In the genomic region with DNA sequence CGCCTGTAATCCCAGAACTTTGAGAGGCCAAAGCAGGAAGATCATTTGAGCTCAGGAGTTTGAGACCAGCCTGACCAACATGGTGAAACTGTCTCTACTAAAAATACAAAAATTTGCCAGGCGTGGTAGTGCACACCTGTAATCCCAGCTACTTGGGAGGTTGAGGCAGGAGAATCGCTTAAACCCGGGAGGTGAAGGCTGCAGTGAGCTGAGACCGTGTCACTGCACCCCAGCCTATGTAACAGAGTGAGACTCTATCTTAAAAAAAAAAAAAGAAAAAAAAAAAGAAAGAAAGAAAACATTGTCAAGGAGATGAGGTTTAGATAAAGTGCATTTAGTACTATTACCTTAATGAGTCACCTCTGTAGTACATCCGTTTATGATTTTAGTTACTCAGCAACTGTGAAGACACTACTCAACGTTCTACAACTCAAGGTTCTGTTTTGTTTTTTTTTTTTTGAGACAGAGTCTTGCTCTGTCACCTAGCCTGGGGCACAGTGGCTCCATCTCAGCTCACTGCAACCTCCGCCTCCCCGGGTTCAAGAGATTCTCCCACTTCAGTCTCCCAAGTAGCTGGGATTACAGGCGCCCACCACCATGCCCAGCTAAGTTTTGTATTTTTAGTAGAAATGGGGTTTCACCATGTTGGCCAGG, we compare ENCODE assay signal across 8 cellular contexts. TPM values are rescaled to one million over a fixed set of nuclear protein-coding genes. Genes with fewer than 3 reads are reported as not detected.
A peak's percentile ranks its signal among the peaks of the same experiment; 100 is the strongest.
DNase-seq lines count a peak whose midpoint lies in the region; ATAC-seq, FAIRE-seq and TF ChIP-seq lines count a peak whose summit lies in the region.
"Not testable (repeated sequence)": the region's sequence is repeated elsewhere in the genome, so short reads cannot be mapped to it uniquely, and the experiment has no call there.

No MANE protein-coding gene starts in this region.

- FAIRE-seq in H54 (lab: Jason Lieb, UNC) = not testable (repeated sequence)

- peak; percentile 72 for ATAC-seq in activated naive CD8-positive, alpha-beta T cell treated with anti-CD3 and anti-CD28 coated beads, Interleukin-2, amount 10 ng/mL, durations not matched to agents 7 days and 5 days (ENCODE audit: low read depth)
- peak; percentile 85 for ATAC-seq in effector memory CD8-positive, alpha-beta T cell (replicated peaks)

- peak overlapping the region; percentile 23 for H3K4me3 Mint-ChIP-seq in activated CD4-positive, alpha-beta T cell treated with anti-CD3 and anti-CD28 coated beads, Interleukin-2, amount 10 ng/mL, durations not matched to agents 24 days and 14 days
- peak overlapping the region; percentile 48 for H3K4me3 Mint-ChIP-seq in activated naive CD8-positive, alpha-beta T cell treated with anti-CD3 and anti-CD28 coated beads, Interleukin-2, amount 10 ng/mL, durations not matched to agents 7 days and 5 days
- peak overlapping the region; percentile 72 to 74 for H3K4me3 Mint-ChIP-seq in effector memory CD8-positive, alpha-beta T cell

- intact Hi-C loops in activated CD4-positive, alpha-beta T cell treated with anti-CD3 and anti-CD28 coated beads, Interleukin-2, amount 10 ng/mL, durations not matched to agents 24 days and 14 days (cut with micrococcal nuclease) = loop anchor here (5.0 kb wide), 1 partner anchor 45 kb away; no protein-coding TSS in a partner anchor

- not testable (repeated sequence) for H3K4me3 ChIP-seq in kidney epithelial cell (ENCODE audit: low read depth, low read length)

- H3K27ac Mint-ChIP-seq in activated CD4-positive, alpha-beta T cell treated with anti-CD3 and anti-CD28 coated beads, Interleukin-2, amount 10 ng/mL, durations not matched to agents 24 days and 14 days = peak overlapping the region; percentile 79
- H3K27ac Mint-ChIP-seq in activated naive CD8-positive, alpha-beta T cell treated with anti-CD3 and anti-CD28 coated beads, Interleukin-2, amount 10 ng/mL, durations not matched to agents 7 days and 5 days = not testable (repeated sequence)
- peak overlapping the region; percentile 86 to 91 for H3K27ac Mint-ChIP-seq in effector memory CD8-positive, alpha-beta T cell

- H3K27me3 Mint-ChIP-seq in activated CD4-positive, alpha-beta T cell treated with anti-CD3 and anti-CD28 coated beads, Interleukin-2, amount 10 ng/mL, durations not matched to agents 24 days and 14 days; activated naive CD8-positive, alpha-beta T cell treated with anti-CD3 and anti-CD28 coated beads, Interleukin-2, amount 10 ng/mL, durations not matched to agents 7 days and 5 days; effector memory CD8-positive, alpha-beta T cell: not testable (repeated sequence)

- not testable (repeated sequence) for H3K9me3 Mint-ChIP-seq in activated CD4-positive, alpha-beta T cell treated with anti-CD3 and anti-CD28 coated beads, Interleukin-2, amount 10 ng/mL, durations not matched to agents 24 days and 14 days; activated naive CD8-positive, alpha-beta T cell treated with anti-CD3 and anti-CD28 coated beads, Interleukin-2, amount 10 ng/mL, durations not matched to agents 7 days and 5 days; effector memory CD8-positive, alpha-beta T cell

- TF ChIP-seq CTCF in kidney epithelial cell (IDR thresholded peaks at IDR 0.05; ENCODE audit: insufficient read depth, low read length, poor library complexity, severe bottlenecking) = not testable (repeated sequence)

- peak; percentile 85 for DNase-seq in A172 (ENCODE audit: low spot score)
- peak; percentile 81 for DNase-seq in H54 (ENCODE audit: insufficient read length, low spot score)
- peak; percentile 87 for DNase-seq in RPMI7951 (ENCODE audit: low read depth)
- DNase-seq in activated CD4-positive, alpha-beta T cell treated with anti-CD3 and anti-CD28 coated beads, Interleukin-2, amount 10 ng/mL, durations not matched to agents 24 days and 14 days = peak; percentile 78
- DNase-seq in activated naive CD8-positive, alpha-beta T cell treated with anti-CD3 and anti-CD28 coated beads, Interleukin-2, amount 10 ng/mL, durations not matched to agents 7 days and 5 days = not testable (repeated sequence)
- peak in 1 of 3 experiments; percentile 19 for DNase-seq in effector memory CD8-positive, alpha-beta T cell
- DNase-seq in kidney epithelial cell (ENCODE audit: low read depth) = peak; percentile 34
- DNase-seq in renal cortical epithelial cell (ENCODE audit: low read depth) = peak; percentile 64

- H3K36me3 ChIP-seq in kidney epithelial cell (ENCODE audit: control insufficient read depth, insufficient read depth, low read length) = not testable (repeated sequence)

- not testable (repeated sequence) for TF ChIP-seq POLR2A in H54 (IDR thresholded peaks at IDR 0.05; ENCODE audit: low read depth, low read length)

- peaks cover 47% of the 10 kb centered on the region for H3K36me3 Mint-ChIP-seq in activated CD4-positive, alpha-beta T cell treated with anti-CD3 and anti-CD28 coated beads, Interleukin-2, amount 10 ng/mL, durations not matched to agents 24 days and 14 days (ENCODE audit: low read depth)
- H3K36me3 Mint-ChIP-seq in activated naive CD8-positive, alpha-beta T cell treated with anti-CD3 and anti-CD28 coated beads, Interleukin-2, amount 10 ng/mL, durations not matched to agents 7 days and 5 days = peaks cover 35% of the 10 kb centered on the region
- peaks cover 45% of the 10 kb centered on the region for H3K36me3 Mint-ChIP-seq in effector memory CD8-positive, alpha-beta T cell (ENCODE audit: insufficient read depth)

- not testable (repeated sequence) for H3K27me3 ChIP-seq in kidney epithelial cell (ENCODE audit: control insufficient read depth, insufficient read depth, low read length)

- POLR2A ChIA-PET in activated naive CD8-positive, alpha-beta T cell treated with anti-CD3 and anti-CD28 coated beads, Interleukin-2, amount 10 ng/mL, durations not matched to agents 7 days and 5 days (lab: Charles Lee) = interaction anchor here (0.9 to 1.6 kb wide), 3 partner anchors 11 to 46 kb away, joined by 4 read pairs; no protein-coding TSS in a partner anchor

- peaks cover 33% of the 10 kb centered on the region for H3K4me1 Mint-ChIP-seq in activated CD4-positive, alpha-beta T cell treated with anti-CD3 and anti-CD28 coated beads, Interleukin-2, amount 10 ng/mL, durations not matched to agents 24 days and 14 days
- peaks cover 26% of the 10 kb centered on the region for H3K4me1 Mint-ChIP-seq in activated naive CD8-positive, alpha-beta T cell treated with anti-CD3 and anti-CD28 coated beads, Interleukin-2, amount 10 ng/mL, durations not matched to agents 7 days and 5 days
- peaks cover 33% of the 10 kb centered on the region in 2 donors for H3K4me1 Mint-ChIP-seq in effector memory CD8-positive, alpha-beta T cell (ENCODE audit: low read depth in 2 of 2)

RNA-seq across cellular contexts. Expression of a gene that starts 49.3 kb away (rescaled TPM):
- 207 and 208 TPM in 2 replicates for total RNA-seq in A172 (2014; rRNA removed; shearing (Covaris generic))
- 78.6 and 103 TPM in 2 replicates for total RNA-seq in RPMI7951 (2014; rRNA removed; shearing (Covaris generic))
- total RNA-seq in activated CD4-positive, alpha-beta T cell treated with anti-CD3 and anti-CD28 coated beads, Interleukin-2, amount 10 ng/mL, durations not matched to agents 24 days and 14 days = 39.3 and 41.2 TPM in 2 replicates
- 10 to 100 TPM; 15.2 to 19.3 TPM for total RNA-seq in activated naive CD8-positive, alpha-beta T cell treated with anti-CD3 and anti-CD28 coated beads, Interleukin-2, amount 10 ng/mL, durations not matched to agents 7 days and 5 days
- total RNA-seq in kidney epithelial cell (255 and 317 TPM in 2 replicates), renal cortical epithelial cell (302 and 310 TPM in 2 replicates)

Comparison
In these comparisons a context has a peak if more than half of its experiments do, and no peak if none do; other contexts are left out.
1. H3K4me3 Mint-ChIP-seq: peak in every context shown above with its lines; median percentile 73 in effector memory CD8-positive, alpha-beta T cell; 48 in activated naive CD8-positive, alpha-beta T cell treated with anti-CD3 and anti-CD28 coated beads, Interleukin-2, amount 10 ng/mL, durations not matched to agents 7 days and 5 days; 23 in activated CD4-positive, alpha-beta T cell treated with anti-CD3 and anti-CD28 coated beads, Interleukin-2, amount 10 ng/mL, durations not matched to agents 24 days and 14 days.